ENCODE assay signal across 16 cellular contexts in genomic region chr20:5161536-5162164, GRCh38. TPM values are rescaled to one million over a fixed set of nuclear protein-coding genes. Genes with fewer than 3 reads are reported as not detected.
DNase-seq lines count a peak whose midpoint lies in the region; ATAC-seq and TF ChIP-seq lines count a peak whose summit lies in the region.
"Had no signal": no experiment of that assay in that cellular context is flagged by ENCODE, and none has a peak within 500 bp of the region (broad histone marks: within the 10 kb centered on the region; RNA-seq: fewer than 3 reads in every experiment).

No MANE protein-coding gene starts in this region.

- H3K27ac ChIP-seq in heart right ventricle (peak overlapping the region in 4 of 10 donors; percentile 0 to 72 (median 36)), psoas muscle (peak overlapping the region; percentile 58)
- H3K27ac ChIP-seq: 22Rv1, GM23248 had no signal

- H3K27me3 ChIP-seq in heart right ventricle: no peaks in the 10 kb centered on the region
- H3K27me3 ChIP-seq in psoas muscle (ENCODE audit: insufficient read depth in 3 of 3, low read length in 2 of 3): no peaks in the 10 kb centered on the region

- intact Hi-C loops in heart right ventricle (cut with DNase I) (no loop called here), left cardiac atrium (cut with DNase I) (no loop called here), left ventricle myocardium superior (cut with micrococcal nuclease) (no loop called here), psoas muscle (cut with DNase I) (no loop called here)

- H3K4me3 ChIP-seq in heart right ventricle (no peak overlapping the region), psoas muscle (no peak overlapping the region)
- H3K4me3 ChIP-seq: A549, GM23248, HAP-1 had no signal

- no peak for DNase-seq in activated T-cell treated with anti-CD3 and anti-CD28 coated beads, Interleukin-2, amount 50 U/mL, for 24 hours
- DNase-seq in activated T-cell treated with anti-CD3 and anti-CD28 coated beads for 4 hours: no peak
- no peak for DNase-seq in heart right ventricle
- DNase-seq in left cardiac atrium: no peak
- no peak for DNase-seq in left ventricle myocardium superior
- no peak for DNase-seq in psoas muscle
- DNase-seq: Calu3; CD8-positive, alpha-beta T cell; DMS79 treated with DMSO at 0.1 percent for 48 hours; GF-D8; GM23248 had no signal

- H3K36me3 Mint-ChIP-seq in activated T-cell treated with anti-CD3 and anti-CD28 coated beads, Interleukin-2, amount 50 U/mL, for 24 hours (ENCODE audit: low read depth): peaks cover 3% of the 10 kb centered on the region

- WGBS in heart right ventricle, 2 donors: 69 to 73% methylated on average over 6 of the region's 6 CpGs
- WGBS in psoas muscle, 3 donors: 72 to 93% (median 91%) methylated on average over 6 of the region's 6 CpGs

- H3K9me3 Mint-ChIP-seq in activated T-cell treated with anti-CD3 and anti-CD28 coated beads, Interleukin-2, amount 50 U/mL, for 24 hours: no peaks in the 10 kb centered on the region
- H3K9me3 Mint-ChIP-seq: CD8-positive, alpha-beta T cell had no signal

- no peak overlapping the region for H3K4me3 Mint-ChIP-seq in activated T-cell treated with anti-CD3 and anti-CD28 coated beads, Interleukin-2, amount 50 U/mL, for 24 hours
- H3K4me3 Mint-ChIP-seq: CD8-positive, alpha-beta T cell had no signal

- peaks cover 66% of the 10 kb centered on the region for H3K4me1 Mint-ChIP-seq in activated T-cell treated with anti-CD3 and anti-CD28 coated beads, Interleukin-2, amount 50 U/mL, for 24 hours (ENCODE audit: low read depth)

- ATAC-seq in heart right ventricle: peak in 5 of 8 donors; percentile 24 to 77 (median 46)
- ATAC-seq in left cardiac atrium: no peak
- peak; percentile 75 for ATAC-seq in left ventricle myocardium superior
- ATAC-seq in psoas muscle: no peak
- ATAC-seq in GM21717 (IDR thresholded peaks at IDR 0.05; ENCODE audit: unreplicated experiment): no peak
- no peak for ATAC-seq in GM18907 (IDR thresholded peaks at IDR 0.05; ENCODE audit: unreplicated experiment)
- ATAC-seq: A549; CD8-positive, alpha-beta T cell had no signal

- no peaks in the 10 kb centered on the region for H3K36me3 ChIP-seq in heart right ventricle
- no peaks in the 10 kb centered on the region for H3K36me3 ChIP-seq in psoas muscle (ENCODE audit: insufficient read depth in 1 of 2, low read depth in 1 of 2)
- H3K36me3 ChIP-seq: HAP-1 had no signal

- no peaks in the 10 kb centered on the region for H3K9me3 ChIP-seq in heart right ventricle
- H3K9me3 ChIP-seq in psoas muscle: no peaks in the 10 kb centered on the region
- H3K9me3 ChIP-seq: A549, HAP-1 had no signal

- H3K27me3 Mint-ChIP-seq in activated T-cell treated with anti-CD3 and anti-CD28 coated beads, Interleukin-2, amount 50 U/mL, for 24 hours: no peaks in the 10 kb centered on the region

- H3K4me1 ChIP-seq in heart right ventricle: peaks cover 12 to 89% (median 56%) of the 10 kb centered on the region in 9 donors
- peaks cover 48% of the 10 kb centered on the region for H3K4me1 ChIP-seq in psoas muscle
- H3K4me1 ChIP-seq: HAP-1 had no signal

- TF ChIP-seq CTCF in heart right ventricle (IDR thresholded peaks at IDR 0.05) (no peak), psoas muscle (IDR thresholded peaks at IDR 0.05) (no peak)

- H3K27ac Mint-ChIP-seq in activated T-cell treated with anti-CD3 and anti-CD28 coated beads, Interleukin-2, amount 50 U/mL, for 24 hours: peak overlapping the region; percentile 0
- H3K27ac Mint-ChIP-seq: CD8-positive, alpha-beta T cell had no signal

RNA-seq across cellular contexts. Expression of gene CDS2, which starts 34.8 kb away (rescaled TPM):
- 100 to 1,000 TPM in 1 of 10 donors, 10 to 100 TPM in 9; 67.5 to 100 (median 85.7) TPM for total RNA-seq in heart right ventricle
- 10 to 100 TPM; 16.7 to 23.1 TPM for polyA plus RNA-seq in heart right ventricle
- total RNA-seq in left cardiac atrium: 10 to 100 TPM; 57.7 to 77.7 TPM
- total RNA-seq in left ventricle myocardium superior: 68.9 TPM
- 10 to 100 TPM; 18.1 to 34.1 (median 25.2) TPM for total RNA-seq in psoas muscle
- polyA plus RNA-seq in psoas muscle: 10 to 100 TPM in 2 of 3 donors, 1 to 10 TPM in 1; 8.0 to 19.5 (median 15.2) TPM

RNA-seq across cellular contexts. Expression of gene PCNA, which starts 41.9 kb away (rescaled TPM):
- total RNA-seq in heart right ventricle (10 to 100 TPM; 17.9 to 37.3 (median 21.4) TPM), left cardiac atrium (10 to 100 TPM; 23.9 to 38.1 TPM), left ventricle myocardium superior (32.6 TPM), psoas muscle (10 to 100 TPM; 13.2 to 19.1 (median 16.3) TPM)
- polyA plus RNA-seq in heart right ventricle (10 to 100 TPM; 11.6 to 39.1 TPM), psoas muscle (10 to 100 TPM; 25.5 to 53.0 (median 37.8) TPM)

RNA-seq across cellular contexts. Expression of gene TMEM230, which starts 48.8 kb away (rescaled TPM):
- 10 to 100 TPM; 75.2 to 96.4 (median 82.0) TPM for total RNA-seq in heart right ventricle
- 100 to 1,000 TPM in 1 of 2 donors, 10 to 100 TPM in 1; 85.9 to 135 TPM for polyA plus RNA-seq in heart right ventricle
- total RNA-seq in left cardiac atrium: 10 to 100 TPM; 93.4 to 97.1 TPM
- total RNA-seq in left ventricle myocardium superior: 88.3 TPM
- 10 to 100 TPM; 71.8 to 99.9 (median 82.2) TPM for total RNA-seq in psoas muscle
- 100 to 1,000 TPM; 120 to 146 (median 126) TPM for polyA plus RNA-seq in psoas muscle

Comparison
In these comparisons a context has a peak if more than half of its experiments do, and no peak if none do; other contexts are left out.
1. ATAC-seq: peak in heart right ventricle (5 of 8) and left ventricle myocardium superior (single experiment); none in left cardiac atrium (0 of 2), psoas muscle (0 of 4), GM21717 (single experiment) and GM18907 (single experiment).